Comparison of ENCODE assay signal across 19 cellular contexts in genomic region chr6:33017024-33017423, GRCh38. TPM values are rescaled to one million over a fixed set of nuclear protein-coding genes. Genes with fewer than 3 reads are reported as not detected.
"Had no signal": no experiment of that assay in that cellular context is flagged by ENCODE, and none has a peak within 500 bp of the region (broad histone marks: within the 10 kb centered on the region; RNA-seq: fewer than 3 reads in every experiment).

No MANE protein-coding gene starts in this region.

- H3K27me3 Mint-ChIP-seq: stimulated activated naive CD8-positive, alpha-beta T cell treated with anti-CD3 and anti-CD28 coated beads, Interleukin-15, Interleukin-2, amounts not matched to agents 100 ng/mL and 50 ng/mL, for 24 hours had no signal

- DNase-seq: activated CD4-positive, alpha-beta memory T cell treated with anti-CD3 and anti-CD28 coated beads for 36 hours; activated CD4-positive, alpha-beta T cell treated with anti-CD3 and anti-CD28 coated beads for 4 hours; activated gamma-delta T cell treated with Interleukin-2 at 50 U/mL for 16 hours; activated T-cell treated with anti-CD3 and anti-CD28 coated beads for 4 hours; amniotic stem cell; foreskin keratinocyte; glutamatergic neuron; nephron progenitor cell; nucleus accumbens; sigmoid colon; stimulated activated CD4-positive, alpha-beta T cell treated with anti-CD3 and anti-CD28 coated beads, Interleukin-1b, Interleukin-23, amount 100 ng/mL, for 48 hours; trophoblast cell had no signal

- H3K4me1 Mint-ChIP-seq: mesothelial cell of epicardium had no signal

- H3K4me1 ChIP-seq: foreskin keratinocyte had no signal

- FAIRE-seq: TTC549 had no signal

- H3K36me3 Mint-ChIP-seq: activated CD4-positive, alpha-beta memory T cell treated with anti-CD3 and anti-CD28 coated beads for 36 hours; activated naive CD4-positive, alpha-beta T cell treated with anti-CD3 and anti-CD28 coated beads, Interleukin-2, amount 50 U/mL, for 72 hours; mesothelial cell of epicardium had no signal

- H3K4me3 Mint-ChIP-seq: activated CD4-positive, alpha-beta memory T cell treated with anti-CD3 and anti-CD28 coated beads for 36 hours; activated T-helper 1 cell treated with anti-CD3 and anti-CD28 coated beads, Interleukin-12 subunit alpha, Interleukin-12 subunit beta, Interleukin-2, Interleukin-4 antibody, amounts not matched to agents 30 ng/mL and 10 ng/mL and 1 ng/mL, durations not matched to agents 14 hours and 24 hours and 36 hours; mesothelial cell of epicardium; nephron progenitor cell; stimulated activated naive CD8-positive, alpha-beta T cell treated with anti-CD3 and anti-CD28 coated beads, Interleukin-15, Interleukin-2, amounts not matched to agents 100 ng/mL and 50 ng/mL, for 24 hours had no signal

- H3K9me3 Mint-ChIP-seq: activated CD4-positive, alpha-beta memory T cell treated with anti-CD3 and anti-CD28 coated beads for 36 hours; activated naive CD4-positive, alpha-beta T cell treated with anti-CD3 and anti-CD28 coated beads, Interleukin-2, amount 50 U/mL, for 72 hours; activated T-helper 1 cell treated with anti-CD3 and anti-CD28 coated beads, Interleukin-12 subunit alpha, Interleukin-12 subunit beta, Interleukin-2, Interleukin-4 antibody, amounts not matched to agents 30 ng/mL and 10 ng/mL and 1 ng/mL, durations not matched to agents 14 hours and 24 hours and 36 hours; mesothelial cell of epicardium; nephron progenitor cell; stimulated activated naive CD8-positive, alpha-beta T cell treated with anti-CD3 and anti-CD28 coated beads, Interleukin-15, Interleukin-2, amounts not matched to agents 100 ng/mL and 50 ng/mL, for 24 hours had no signal

- ATAC-seq: activated naive CD4-positive, alpha-beta T cell treated with anti-CD3 and anti-CD28 coated beads, Interleukin-2, amount 50 U/mL, for 72 hours; foreskin keratinocyte had no signal

- H3K27ac Mint-ChIP-seq: activated CD4-positive, alpha-beta memory T cell treated with anti-CD3 and anti-CD28 coated beads for 36 hours; activated T-helper 1 cell treated with anti-CD3 and anti-CD28 coated beads, Interleukin-12 subunit alpha, Interleukin-12 subunit beta, Interleukin-2, Interleukin-4 antibody, amounts not matched to agents 30 ng/mL and 10 ng/mL and 1 ng/mL, durations not matched to agents 14 hours and 24 hours and 36 hours; mesothelial cell of epicardium; nephron progenitor cell had no signal

- H3K36me3 ChIP-seq: cardiac muscle cell, sigmoid colon had no signal

- H3K27ac ChIP-seq: cardiac muscle cell, foreskin keratinocyte had no signal

- H3K4me3 ChIP-seq: cardiac muscle cell, sigmoid colon had no signal

- H3K9me3 ChIP-seq: sigmoid colon had no signal

- H3K27me3 ChIP-seq: cardiac muscle cell had no signal

RNA-seq across cellular contexts. Expression of gene HLA-DOA, which starts 7.6 kb away (rescaled TPM):
- total RNA-seq: fibroblast of lung, foreskin keratinocyte had no signal
- polyA plus RNA-seq: cardiac muscle cell, fibroblast of lung, foreskin keratinocyte had no signal

RNA-seq across cellular contexts. Expression of gene HLA-DPB1, which starts 58.8 kb away (rescaled TPM):
- polyA plus RNA-seq: foreskin keratinocyte had no signal
